25 cellular contexts compared by ENCODE assay signal in the genomic region with DNA sequence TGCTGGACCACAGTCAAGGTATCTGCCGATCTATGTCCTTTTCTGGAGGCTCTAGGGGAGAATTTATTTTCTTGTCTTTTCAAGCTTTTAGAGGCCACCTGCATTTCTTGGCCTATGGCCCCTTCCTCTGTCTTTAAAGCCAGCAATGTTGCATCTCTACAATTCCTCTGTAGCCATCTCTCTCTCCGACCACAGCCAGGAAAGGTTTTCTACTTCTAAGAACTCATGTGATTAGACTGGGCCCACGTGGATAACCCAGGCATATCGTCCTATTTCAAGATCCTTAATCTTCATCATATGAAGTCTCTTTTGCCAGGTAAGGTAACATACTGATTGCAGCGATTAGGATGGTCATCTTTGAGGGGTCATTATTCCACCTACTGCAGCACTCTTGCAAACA.
"Had no signal": no experiment of that assay in that cellular context is flagged by ENCODE, and none has a peak within 500 bp of the region (broad histone marks: within the 10 kb centered on the region; RNA-seq: fewer than 3 reads in every experiment).

No MANE protein-coding gene starts in this region.

- H3K4me1 ChIP-seq: gastrocnemius medialis, heart right ventricle, left lung, lower lobe of right lung had no signal

- DNase-seq: dermis blood vessel endothelial cell; dorsolateral prefrontal cortex; effector CD4-positive, alpha-beta T cell; effector memory CD4-positive, alpha-beta T cell; esophagus squamous epithelium; foreskin fibroblast; foreskin melanocyte; gastrocnemius medialis; glutamatergic neuron; head of caudate nucleus; heart right ventricle; hippocampal formation; left cardiac atrium; left lung; left ventricle myocardium superior; lower lobe of right lung; mesenchymal stem cell; mucosa of descending colon; naive B cell had no signal

- H3K4me3 ChIP-seq: coronary artery, dorsolateral prefrontal cortex, esophagus squamous epithelium, gastrocnemius medialis, heart right ventricle, left lung, lower lobe of right lung, mucosa of descending colon had no signal

- H3K9me3 ChIP-seq: esophagus squamous epithelium, gastrocnemius medialis, left lung, lower lobe of right lung, mucosa of descending colon had no signal

- H3K27ac ChIP-seq: coronary artery, dorsolateral prefrontal cortex, esophagus squamous epithelium, gastrocnemius medialis, heart right ventricle, left lung, lower lobe of right lung had no signal

- FAIRE-seq: colon, endothelial cell of umbilical vein, islet of Langerhans, keratinocyte had no signal

- ATAC-seq: gastrocnemius medialis, heart right ventricle, left cardiac atrium, left lung, left ventricle myocardium superior, lower lobe of right lung, mucosa of descending colon had no signal

- H3K4me3 Mint-ChIP-seq: mesothelial cell of epicardium, naive B cell had no signal

- H3K36me3 ChIP-seq: esophagus squamous epithelium, gastrocnemius medialis, heart right ventricle, left lung, lower lobe of right lung had no signal

- H3K27me3 ChIP-seq: dorsolateral prefrontal cortex, esophagus squamous epithelium, gastrocnemius medialis, heart right ventricle, left lung had no signal

- H3K27ac Mint-ChIP-seq: mesothelial cell of epicardium had no signal

- H3K36me3 Mint-ChIP-seq: naive B cell had no signal

- H3K4me1 Mint-ChIP-seq: naive B cell had no signal
